Comparison of ENCODE assay signal across 8 cellular contexts in the genomic region with DNA sequence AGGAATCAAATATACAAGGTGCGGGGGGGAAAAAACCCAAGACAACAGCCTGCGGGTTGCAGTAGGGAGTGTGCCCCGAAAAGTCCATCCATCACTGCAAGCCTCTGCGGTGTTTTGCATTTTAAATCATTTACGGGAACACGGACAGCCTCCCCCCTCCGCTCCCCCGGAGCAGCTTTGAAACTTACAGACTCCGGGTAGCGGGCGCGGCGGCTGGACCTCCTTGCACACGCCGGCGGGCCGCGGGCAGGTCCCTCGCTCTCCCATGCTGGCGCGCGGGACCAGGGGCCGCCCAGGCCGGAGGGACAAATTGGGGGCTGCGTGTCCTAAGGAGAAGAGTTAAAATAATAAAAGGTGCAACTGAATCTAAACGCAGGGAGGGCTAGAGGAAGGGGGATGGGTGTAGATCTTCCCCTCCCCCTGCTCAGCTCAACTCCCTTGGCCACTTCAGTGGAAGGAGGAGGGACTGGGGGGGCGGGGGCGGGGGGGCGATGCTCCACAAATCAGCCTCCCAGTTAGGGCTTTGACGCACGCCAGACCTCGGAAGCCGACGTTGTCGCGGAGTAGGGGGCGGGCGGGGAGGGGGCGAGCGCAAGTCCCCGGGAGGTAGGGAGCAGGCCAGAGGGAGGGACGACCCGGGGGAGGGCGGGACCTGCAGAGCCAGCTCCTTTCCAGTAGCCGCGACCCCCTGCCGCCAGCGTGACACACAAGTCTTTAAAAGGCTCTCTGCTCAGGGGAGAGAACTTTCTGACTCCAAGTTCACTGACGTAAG.
DNase-seq lines count a peak whose midpoint lies in the region; ATAC-seq and TF ChIP-seq lines count a peak whose summit lies in the region.

A gene (minus strand): TSS at position 349 of the 772 bp plus-strand sequence. CDS start 1,090 bp downstream, outside the sequence.

- no peak for TF ChIP-seq CTCF in tibial artery (IDR thresholded peaks at IDR 0.05)

- no peak within 1 kb of the TSS for H3K27ac ChIP-seq in effector memory CD4-positive, alpha-beta T cell (ENCODE audit: insufficient read depth, low read length, poor library complexity, severe bottlenecking)
- peak within 1 kb of the TSS; percentile 86 to 89 for H3K27ac ChIP-seq in tibial artery

- ATAC-seq in HG02798 (IDR thresholded peaks at IDR 0.05; ENCODE audit: poor library complexity, unreplicated experiment) (no peak), GM18868 (IDR thresholded peaks at IDR 0.05; ENCODE audit: unreplicated experiment) (no peak), GM21576 (IDR thresholded peaks at IDR 0.05; ENCODE audit: unreplicated experiment) (no peak)

- H3K4me3 ChIP-seq in effector memory CD4-positive, alpha-beta T cell (ENCODE audit: insufficient read depth, low read depth, low read length, poor library complexity, severe bottlenecking) = peak within 1 kb of the TSS; percentile 45
- peak within 1 kb of the TSS; percentile 68 to 84 for H3K4me3 ChIP-seq in tibial artery

- peaks cover 9% of the 10 kb centered on the region for H3K27me3 ChIP-seq in effector memory CD4-positive, alpha-beta T cell (replicated peaks; ENCODE audit: control insufficient read depth, insufficient read depth, low read length, poor library complexity, severe bottlenecking)
- no peaks in the 10 kb centered on the region for H3K27me3 ChIP-seq in tibial artery

- no peaks in the 10 kb centered on the region for H3K9me3 ChIP-seq in effector memory CD4-positive, alpha-beta T cell (ENCODE audit: control insufficient read depth, low read length)
- no peaks in the 10 kb centered on the region for H3K9me3 ChIP-seq in tibial artery

- intact Hi-C loops in tibial artery (cut with DNase I; ENCODE audit: low total_unique reads) = loop anchor here (5.0 kb wide), 2 partner anchors 48 to 168 kb away; a partner anchor contains a TSS

- no peaks in the 10 kb centered on the region for H3K4me1 ChIP-seq in effector memory CD4-positive, alpha-beta T cell (ENCODE audit: control insufficient read depth, insufficient read depth, low read length, poor library complexity, severe bottlenecking)
- peaks cover 0 to 21% (median 2%) of the 10 kb centered on the region in 4 donors for H3K4me1 ChIP-seq in tibial artery

- H3K36me3 ChIP-seq in effector memory CD4-positive, alpha-beta T cell (ENCODE audit: control insufficient read depth, insufficient read depth, low read length) = no peaks in the 10 kb centered on the region
- no peaks in the 10 kb centered on the region for H3K36me3 ChIP-seq in tibial artery

- DNase-seq in EL (peak; percentile 55), NCI-H510A treated with DMSO at 0.1 percent for 48 hours (lab: John Stamatoyannopoulos, UW) (peak; percentile 58), medulla oblongata (ENCODE audit: extremely low spot score) (peak; percentile 58), tibial artery (peak; percentile 77 to 94)
- no peak for DNase-seq in effector memory CD4-positive, alpha-beta T cell

Comparison
In these comparisons a context has a peak if more than half of its experiments do, and no peak if none do; other contexts are left out.
1. DNase-seq: peak in EL (single experiment), NCI-H510A treated with DMSO at 0.1 percent for 48 hours (single experiment), medulla oblongata (single experiment) and tibial artery (2 of 2); none in effector memory CD4-positive, alpha-beta T cell (0 of 3).